Comparison of ENCODE assay signal across 9 cellular contexts in genomic region chr2:184517402-184517801, GRCh38.
"Had no signal": no experiment of that assay in that cellular context is flagged by ENCODE, and none has a peak within 500 bp of the region (broad histone marks: within the 10 kb centered on the region; RNA-seq: fewer than 3 reads in every experiment).

No MANE protein-coding gene starts in this region.

- H3K27me3 Mint-ChIP-seq: IgD-negative memory B cell had no signal

- H3K36me3 ChIP-seq: HAP-1 had no signal

- H3K27ac ChIP-seq: GM23248, HL-60 had no signal

- H3K4me3 Mint-ChIP-seq: HFFc6, IgD-negative memory B cell had no signal

- DNase-seq: GM23248, GOT3, H7, HFFc6, KG1 had no signal

- H3K9ac ChIP-seq: GM23248 had no signal

- H3K4me1 ChIP-seq: HAP-1 had no signal

- H2AFZ ChIP-seq: GM23248 had no signal

- H3K36me3 Mint-ChIP-seq: IgD-negative memory B cell had no signal

- H3K27ac Mint-ChIP-seq: HFFc6, IgD-negative memory B cell had no signal

- H3K9me3 ChIP-seq: HAP-1 had no signal

- ATAC-seq: HCT116 had no signal

- H3K4me1 Mint-ChIP-seq: IgD-negative memory B cell had no signal

- H3K4me3 ChIP-seq: GM23248, HAP-1 had no signal
